ENCODE assay signal across 27 cellular contexts in genomic region chr9:114092336-114092735, GRCh38. TPM values are rescaled to one million over a fixed set of nuclear protein-coding genes. Genes with fewer than 3 reads are reported as not detected.
"Had no signal": no experiment of that assay in that cellular context is flagged by ENCODE, and none has a peak within 500 bp of the region (broad histone marks: within the 10 kb centered on the region; RNA-seq: fewer than 3 reads in every experiment).

No MANE protein-coding gene starts in this region.

- H3K36me3 ChIP-seq: breast epithelium, left ventricle myocardium inferior had no signal

- DNase-seq: activated CD4-positive, alpha-beta T cell treated with anti-CD3 and anti-CD28 coated beads, Interleukin-2, amount 10 ng/mL, durations not matched to agents 7 days and 5 days; activated CD4-positive, CD25-positive, alpha-beta regulatory T cell treated with anti-CD3 and anti-CD28 coated beads, Interleukin-2, amount 50 U/mL, for 72 hours; activated CD8-positive, alpha-beta memory T cell treated with anti-CD3 and anti-CD28 coated beads, Interleukin-2, amount 10 ng/mL, durations not matched to agents 7 days and 5 days; activated CD8-positive, alpha-beta T cell treated with anti-CD3 and anti-CD28 coated beads for 36 hours; activated naive CD4-positive, alpha-beta T cell; activated naive CD8-positive, alpha-beta T cell treated with anti-CD3 and anti-CD28 coated beads for 36 hours; activated T-cell treated with anti-CD3 and anti-CD28 coated beads, Interleukin-2, amount 50 U/mL, for 1 hour; cortex of kidney; effector CD8-positive, alpha-beta T cell; foreskin melanocyte; kidney glomerular epithelial cell; left ventricle myocardium inferior; nephron progenitor cell; occipital lobe; stimulated activated CD4-positive, alpha-beta T cell treated with anti-CD3 and anti-CD28 coated beads, Interleukin-15, amount 100 ng/mL, for 24 hours; stimulated activated CD4-positive, alpha-beta T cell treated with anti-CD3 and anti-CD28 coated beads, Interleukin-2, amount 100 ng/mL, for 48 hours; stimulated activated CD8-positive, alpha-beta memory T cell treated with anti-CD3 and anti-CD28 coated beads, Interleukin-4, amount 100 ng/mL, for 48 hours; stimulated activated naive B cell treated with anti-CD40 and anti-IgM and Interleukin-4, amounts not matched to agents 10 μg/mL and 1 μg/mL and 100 μg/mL, for 72 hours; T-helper 1 cell; testis; trophoblast cell; WERI-Rb-1 had no signal

- ATAC-seq: activated CD8-positive, alpha-beta memory T cell treated with anti-CD3 and anti-CD28 coated beads, Interleukin-2, amount 10 ng/mL, durations not matched to agents 7 days and 5 days; activated CD8-positive, alpha-beta T cell treated with anti-CD3 and anti-CD28 coated beads for 36 hours; esophagus mucosa; sciatic nerve; stimulated activated naive B cell treated with anti-CD40 and anti-IgM and Interleukin-4, amounts not matched to agents 10 μg/mL and 1 μg/mL and 100 μg/mL, for 72 hours had no signal

- H3K27ac ChIP-seq: breast epithelium, left ventricle myocardium inferior, testis, WERI-Rb-1 had no signal

- H3K27me3 ChIP-seq: breast epithelium, testis had no signal

- H3K9me3 ChIP-seq: breast epithelium, left ventricle myocardium inferior, testis had no signal

- H3K4me2 ChIP-seq: smooth muscle cell had no signal

- H3K4me1 ChIP-seq: breast epithelium, left ventricle myocardium inferior, testis had no signal

- H3K4me3 ChIP-seq: breast epithelium, left ventricle myocardium inferior, smooth muscle cell, testis had no signal

RNA-seq across cellular contexts. Expression of gene KIF12, which starts 6.8 kb away (rescaled TPM):
- polyA plus RNA-seq: smooth muscle cell had no signal

RNA-seq across cellular contexts. Expression of gene AMBP, which starts 14.2 kb away (rescaled TPM):
- polyA plus RNA-seq: endothelial cell of umbilical vein had no signal
